14 cellular contexts compared by ENCODE assay signal in the genomic region with DNA sequence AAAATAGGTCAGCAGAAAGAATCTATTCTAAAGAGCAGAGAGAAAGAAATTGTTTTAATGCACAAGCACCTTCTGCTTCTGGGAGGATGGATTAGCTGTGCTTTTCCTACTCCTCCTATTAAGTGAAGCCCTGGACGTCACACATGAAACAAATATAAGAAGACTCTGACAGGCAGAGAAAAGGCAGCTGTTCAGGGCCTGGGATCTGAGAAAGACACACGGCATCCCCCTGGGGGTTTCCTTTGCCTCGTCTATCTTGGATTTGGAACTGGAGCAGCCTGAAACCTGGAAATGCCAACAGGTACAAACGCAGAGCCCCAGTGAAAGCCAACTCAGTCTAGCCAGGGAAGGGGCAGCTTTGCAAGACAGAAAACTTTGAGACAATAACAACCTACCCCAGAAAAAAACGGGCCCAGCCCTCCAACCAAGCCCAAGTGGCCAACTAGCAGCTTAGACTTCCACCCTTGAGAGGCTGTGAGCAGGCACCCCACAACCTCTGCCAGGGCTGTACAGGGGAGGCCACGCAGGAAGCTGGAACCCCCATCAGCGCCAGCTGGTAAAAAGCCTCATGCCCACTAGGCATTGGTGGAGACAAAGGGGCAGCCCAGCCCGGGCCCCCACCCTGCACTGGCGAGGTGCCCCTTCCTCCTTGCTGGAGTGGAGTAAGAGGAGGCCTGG. TPM values are rescaled to one million over a fixed set of nuclear protein-coding genes. Genes with fewer than 3 reads are reported as not detected.
A peak's percentile ranks its signal among the peaks of the same experiment; 100 is the strongest.
DNase-seq lines count a peak whose midpoint lies in the region; ATAC-seq, FAIRE-seq and TF ChIP-seq lines count a peak whose summit lies in the region.
"Had no signal": no experiment of that assay in that cellular context is flagged by ENCODE, and none has a peak within 500 bp of the region (broad histone marks: within the 10 kb centered on the region; RNA-seq: fewer than 3 reads in every experiment).

No MANE protein-coding gene starts in this region.

- peak overlapping the region; percentile 16 for H3K4me2 ChIP-seq in Loucy (ENCODE audit: low read depth, low read length, poor library complexity, severe bottlenecking)
- H3K4me2 ChIP-seq: PC-9 had no signal

- H3K27ac ChIP-seq in CD4-positive, alpha-beta T cell (ENCODE audit: low read depth, low read length): peak overlapping the region; percentile 21
- H3K27ac ChIP-seq in duodenal mucosa (ENCODE audit: low read depth, low read length): peak overlapping the region; percentile 64
- H3K27ac ChIP-seq: PC-9, WERI-Rb-1 had no signal

- H3K27me3 ChIP-seq in CD4-positive, alpha-beta T cell (ENCODE audit: control insufficient read depth, insufficient read depth, low read length): no peaks in the 10 kb centered on the region
- H3K27me3 ChIP-seq in Loucy (ENCODE audit: insufficient read depth, low read length, poor library complexity, severe bottlenecking): no peaks in the 10 kb centered on the region
- H3K27me3 ChIP-seq in duodenal mucosa (ENCODE audit: control insufficient read depth in 1 of 2, insufficient read depth in 2 of 2, low read length in 2 of 2): no peaks in the 10 kb centered on the region

- H3K79me2 ChIP-seq in Loucy (ENCODE audit: insufficient read depth, low read length): peaks cover 86% of the 10 kb centered on the region

- H2AFZ ChIP-seq in Loucy (ENCODE audit: low read length): no peak overlapping the region
- H2AFZ ChIP-seq: PC-9 had no signal

- H4K20me1 ChIP-seq in Loucy (ENCODE audit: insufficient read depth, low read length, poor library complexity, severe bottlenecking): peaks cover 46% of the 10 kb centered on the region

- no peaks in the 10 kb centered on the region for H3K9me3 ChIP-seq in CD4-positive, alpha-beta T cell (ENCODE audit: control insufficient read depth, low read length)
- no peaks in the 10 kb centered on the region for H3K9me3 ChIP-seq in Loucy (ENCODE audit: insufficient read depth, low read depth, low read length)
- H3K9me3 ChIP-seq in duodenal mucosa (ENCODE audit: control insufficient read depth in 1 of 2, low read length in 2 of 2): no peaks in the 10 kb centered on the region

- H3K4me3 ChIP-seq in Loucy (ENCODE audit: low read length, poor library complexity, severe bottlenecking) (no peak overlapping the region), duodenal mucosa (ENCODE audit: low read depth in 1 of 2, low read length in 2 of 2) (peak overlapping the region in 1 of 2 donors; percentile 35)
- H3K4me3 ChIP-seq: PC-9 had no signal

- H3K9me3 Mint-ChIP-seq in CD4-positive, alpha-beta T cell: no peaks in the 10 kb centered on the region
- no peaks in the 10 kb centered on the region for H3K9me3 Mint-ChIP-seq in natural killer cell treated with Interleukin-12 subunit alpha and Interleukin-12 subunit beta and Interleukin-15 and Interleukin-18, amount 100 ng/mL, for 72 hours

- H3K36me3 ChIP-seq in Loucy (ENCODE audit: insufficient read depth, low read length) (peaks cover 5% of the 10 kb centered on the region; the same call in 1 of the 2 replicates), duodenal mucosa (ENCODE audit: control insufficient read depth in 1 of 2, insufficient read depth in 2 of 2, low read length in 2 of 2) (peaks cover under 1 to 8% of the 10 kb centered on the region in 2 donors)

- H3K36me3 Mint-ChIP-seq in CD4-positive, alpha-beta T cell (ENCODE audit: low read depth): peaks cover 55% of the 10 kb centered on the region
- H3K36me3 Mint-ChIP-seq in natural killer cell treated with Interleukin-12 subunit alpha and Interleukin-12 subunit beta and Interleukin-15 and Interleukin-18, amount 100 ng/mL, for 72 hours: no peaks in the 10 kb centered on the region

- intact Hi-C loops in CD4-positive, alpha-beta T cell (cut with DNase I, micrococcal nuclease): no loop called here

- H3K4me3 Mint-ChIP-seq in CD4-positive, alpha-beta T cell: peak overlapping the region; percentile 1
- no peak overlapping the region for H3K4me3 Mint-ChIP-seq in natural killer cell treated with Interleukin-12 subunit alpha and Interleukin-12 subunit beta and Interleukin-15 and Interleukin-18, amount 100 ng/mL, for 72 hours

- no peaks in the 10 kb centered on the region for H3K27me3 Mint-ChIP-seq in CD4-positive, alpha-beta T cell
- H3K27me3 Mint-ChIP-seq in natural killer cell treated with Interleukin-12 subunit alpha and Interleukin-12 subunit beta and Interleukin-15 and Interleukin-18, amount 100 ng/mL, for 72 hours: no peaks in the 10 kb centered on the region

- H3K4me1 ChIP-seq in Loucy (ENCODE audit: insufficient read depth, low read length, poor library complexity, severe bottlenecking) (peaks cover 19% of the 10 kb centered on the region), duodenal mucosa (ENCODE audit: control insufficient read depth in 1 of 2, insufficient read depth in 2 of 2, low read length in 2 of 2) (peaks cover 66 to 68% of the 10 kb centered on the region in 2 donors)

- no peaks in the 10 kb centered on the region for H3F3A ChIP-seq in Loucy (ENCODE audit: low read depth)

- H3K27ac Mint-ChIP-seq in CD4-positive, alpha-beta T cell: peak overlapping the region; percentile 71
- peak overlapping the region; percentile 32 to 84 for H3K27ac Mint-ChIP-seq in natural killer cell treated with Interleukin-12 subunit alpha and Interleukin-12 subunit beta and Interleukin-15 and Interleukin-18, amount 100 ng/mL, for 72 hours

- DNase-seq in CD4-positive, alpha-beta T cell: no peak
- peak; percentile 58 for DNase-seq in natural killer cell treated with Interleukin-12 subunit alpha and Interleukin-12 subunit beta and Interleukin-15 and Interleukin-18, amount 100 ng/mL, for 72 hours (ENCODE audit: low spot score)
- DNase-seq in urothelium cell line (ENCODE audit: low spot score) (no peak), SIG-M5 (lab: John Stamatoyannopoulos, UW) (no peak), medulla oblongata (ENCODE audit: extremely low spot score) (no peak)
- no peak for DNase-seq in stimulated activated CD4-positive, alpha-beta T cell treated with anti-CD3 and anti-CD28 coated beads, Interleukin-15, amount 100 ng/mL, for 24 hours
- DNase-seq: NCI-H146; nucleus accumbens; PC-9; stimulated activated CD4-positive, alpha-beta T cell treated with anti-CD3 and anti-CD28 coated beads, Interleukin-2, amount 100 ng/mL, for 48 hours; WERI-Rb-1 had no signal

- no peak for TF ChIP-seq CTCF in CD4-positive, alpha-beta T cell (IDR thresholded peaks at IDR 0.05)
- no peak for TF ChIP-seq CTCF in Loucy (conservative IDR thresholded peaks at IDR 0.05; ENCODE audit: low read length)

- POLR2A ChIA-PET in CD4-positive, alpha-beta T cell (lab: Charles Lee): interaction anchor here (1.4 kb wide), 1 partner anchor 9 kb away, joined by 5 read pairs; no protein-coding TSS in a partner anchor

- ATAC-seq in CD4-positive, alpha-beta T cell (ENCODE audit: poor library complexity): no peak
- ATAC-seq in natural killer cell treated with Interleukin-12 subunit alpha and Interleukin-12 subunit beta and Interleukin-15 and Interleukin-18, amount 100 ng/mL, for 72 hours: no peak

- CTCF ChIA-PET in CD4-positive, alpha-beta T cell (lab: Charles Lee): interaction anchor here (1.2 kb wide), 1 partner anchor 60 kb away, joined by 3 read pairs; no protein-coding TSS in a partner anchor

- H3K9ac ChIP-seq in Loucy (ENCODE audit: low read depth, low read length, poor library complexity, severe bottlenecking) (no peak overlapping the region), duodenal mucosa (ENCODE audit: low read depth in 1 of 2, low read length in 2 of 2) (peak overlapping the region in 1 of 2 donors; percentile 6)

- FAIRE-seq in urothelium cell line (lab: Jason Lieb, UNC): no peak
- FAIRE-seq: endothelial cell of umbilical vein had no signal

- H3K4me1 Mint-ChIP-seq in CD4-positive, alpha-beta T cell (ENCODE audit: low read depth): peaks cover 63% of the 10 kb centered on the region
- peaks cover 31 to 38% of the 10 kb centered on the region in 2 donors for H3K4me1 Mint-ChIP-seq in natural killer cell treated with Interleukin-12 subunit alpha and Interleukin-12 subunit beta and Interleukin-15 and Interleukin-18, amount 100 ng/mL, for 72 hours (ENCODE audit: low read depth in 2 of 2)

- H3K9me2 ChIP-seq in Loucy (replicated peaks; ENCODE audit: low read depth, low read length): no peaks in the 10 kb centered on the region

RNA-seq across cellular contexts. Expression of a gene that starts 7.3 kb away (rescaled TPM):
- 10 to 100 TPM; 84.6 to 88.5 TPM for total RNA-seq in CD4-positive, alpha-beta T cell
- total RNA-seq in natural killer cell treated with Interleukin-12 subunit alpha and Interleukin-12 subunit beta and Interleukin-15 and Interleukin-18, amount 100 ng/mL, for 72 hours: 10 to 100 TPM; 38.1 to 55.8 TPM

RNA-seq across cellular contexts. Expression of a gene that starts 31.7 kb away (rescaled TPM):
- total RNA-seq in CD4-positive, alpha-beta T cell: 10 to 100 TPM; 27.1 to 31.7 TPM
- 10 to 100 TPM; 31.9 to 43.4 TPM for total RNA-seq in natural killer cell treated with Interleukin-12 subunit alpha and Interleukin-12 subunit beta and Interleukin-15 and Interleukin-18, amount 100 ng/mL, for 72 hours
